8 cellular contexts compared by ENCODE assay signal in genomic region chr21:45643021-45643980, GRCh38. TPM values are rescaled to one million over a fixed set of nuclear protein-coding genes. Genes with fewer than 3 reads are reported as not detected.
DNase-seq lines count a peak whose midpoint lies in the region; ATAC-seq and TF ChIP-seq lines count a peak whose summit lies in the region.

Gene PCBP3 (plus strand): TSS chr21:45643725. CDS start chr21:45850086, 206,361 bp downstream.

- H3K4me3 ChIP-seq in NB4 (ENCODE audit: low read depth, low read length) (peak within 1 kb of the TSS; percentile 49), heart right ventricle (peak within 1 kb of the TSS; percentile 21 to 59 (median 46)), transverse colon (peak within 1 kb of the TSS; percentile 26 to 57 (median 47))

- no peak within 1 kb of the TSS for H3K27ac Mint-ChIP-seq in T-cell

- 1 to 2% methylated on average over 68 to 118 of the region's 120 CpGs for WGBS in heart right ventricle, 2 donors
- WGBS in transverse colon (ENCODE audit: low coverage in 1 of 2), 2 donors, result 3% methylated on average over 18 of the region's 120 CpGs; no CpG with 5 or more reads in 1 of the 2 donors

- peaks cover 0 to 29% of the 10 kb centered on the region in 2 donors for H3K27me3 Mint-ChIP-seq in T-cell

- no peak for TF ChIP-seq EP300 in transverse colon (IDR thresholded peaks at IDR 0.05; ENCODE audit: low read depth)

- H3K27me3 ChIP-seq in heart right ventricle, result peaks cover 5 to 46% (median 21%) of the 10 kb centered on the region in 7 donors
- H3K27me3 ChIP-seq in transverse colon, result peaks cover 15% of the 10 kb centered on the region

- H3K4me1 Mint-ChIP-seq in T-cell, result peaks cover 29 to 39% (median 37%) of the 10 kb centered on the region in 3 donors

- intact Hi-C loops in heart right ventricle (cut with DNase I), result loop anchor here in 1 of 10 donors (5.0 kb wide), 1 partner anchor 51 kb away; no protein-coding TSS in a partner anchor
- intact Hi-C loops in posterior vena cava (cut with DNase I), result no loop called here
- intact Hi-C loops in transverse colon (cut with DNase I; ENCODE audit: low total_unique reads), result no loop called here

- POLR2A ChIA-PET in T-cell (lab: Charles Lee), result no interaction called here

- H3K27ac ChIP-seq in heart right ventricle (peak within 1 kb of the TSS in 3 of 10 donors; percentile 35 to 72 (median 62)), transverse colon (peak within 1 kb of the TSS; percentile 73 to 81 (median 78))

- TF ChIP-seq CTCF in NB4 (IDR thresholded peaks at IDR 0.05; ENCODE audit: low read depth, low read length) (no peak), heart right ventricle (IDR thresholded peaks at IDR 0.05) (no peak), transverse colon (IDR thresholded peaks at IDR 0.05) (no peak)

- no peaks in the 10 kb centered on the region for H3K9me3 Mint-ChIP-seq in T-cell

- H3K36me3 ChIP-seq in heart right ventricle, result no peaks in the 10 kb centered on the region
- no peaks in the 10 kb centered on the region for H3K36me3 ChIP-seq in transverse colon

- H3K9me3 ChIP-seq in heart right ventricle (no peaks in the 10 kb centered on the region), transverse colon (no peaks in the 10 kb centered on the region)

- ATAC-seq in T-cell (replicated peaks in 1 of 4) (peak; percentile 80 to 82 (median 82)), heart right ventricle (peak; percentile 89 to 97 (median 94))

- H3K4me1 ChIP-seq in heart right ventricle, result peaks cover 0 to 37% (median 8%) of the 10 kb centered on the region in 9 donors
- H3K4me1 ChIP-seq in transverse colon, result peaks cover 3 to 28% (median 8%) of the 10 kb centered on the region in 4 donors

- peak within 1 kb of the TSS; percentile 67 to 78 (median 71) for H3K4me3 Mint-ChIP-seq in T-cell

- peak; percentile 80 for DNase-seq in DMS79 treated with DMSO at 0.1 percent for 48 hours (lab: John Stamatoyannopoulos, UW)
- peak; percentile 74 for DNase-seq in H4 (ENCODE audit: low spot score)
- peak; percentile 87 for DNase-seq in NB4 (ENCODE audit: low read depth)
- DNase-seq in T-cell, result peak; percentile 81 to 96 (median 92)
- peak; percentile 92 for DNase-seq in activated naive CD8-positive, alpha-beta T cell treated with anti-CD3 and anti-CD28 coated beads, Interleukin-2, amount 50 U/mL, for 16 hours (ENCODE audit: low read depth, low spot score)
- peak; percentile 96 to 98 for DNase-seq in heart right ventricle
- peak; percentile 98 for DNase-seq in posterior vena cava (ENCODE audit: low spot score)
- peak; percentile 98 for DNase-seq in transverse colon

- in situ Hi-C loops in transverse colon (cut with MboI; ENCODE audit: low pct_ligation_motif_present in 1 of 4, low pct_unique_long_range_greater_than_20kb in 1 of 4, low sequenced_read_pairs in 3 of 4), result no loop called here

- no peaks in the 10 kb centered on the region for H3K36me3 Mint-ChIP-seq in T-cell

- TF ChIP-seq POLR2A in NB4 (IDR thresholded peaks at IDR 0.05; ENCODE audit: extremely low read depth, insufficient read length) (peak; percentile 48), transverse colon (IDR thresholded peaks at IDR 0.05) (no peak)

- CTCF ChIA-PET in T-cell (lab: Charles Lee), result no interaction called here

RNA-seq across cellular contexts. Expression of gene PCBP3, which starts in this region (rescaled TPM):
- 6.1 and 10.2 TPM in 2 replicates for total RNA-seq in H4 (2014; rRNA removed; shearing (Covaris generic))
- 1 to 10 TPM; 1.5 to 4.2 (median 2.8) TPM for total RNA-seq in T-cell
- total RNA-seq in heart right ventricle, result 10 to 100 TPM in 1 of 10 donors, 1 to 10 TPM in 5, under 1 TPM in 4; 0.25 to 11.3 (median 1.6) TPM
- polyA plus RNA-seq in heart right ventricle, result 1 to 10 TPM in 1 of 2 donors, under 1 TPM in 1; 0.51 to 1.3 TPM
- 1 to 10 TPM; 2.6 to 7.4 TPM for total RNA-seq in posterior vena cava
- total RNA-seq in transverse colon, result 1 to 10 TPM in 3 of 4 donors, under 1 TPM in 1; 0.80 to 7.8 (median 5.3) TPM
